In genomic region chrX:74578137-74578536, GRCh38 we compare ENCODE assay signal across 1 cellular context.
TF ChIP-seq lines count a peak whose summit lies in the region.

No MANE protein-coding gene starts in this region.

TF ChIP-seq in GM12878, 131 proteins besides CTCF, POLR2A, EP300 and RAD21 (continued from another document):
- TF ChIP-seq, protein P1, sequence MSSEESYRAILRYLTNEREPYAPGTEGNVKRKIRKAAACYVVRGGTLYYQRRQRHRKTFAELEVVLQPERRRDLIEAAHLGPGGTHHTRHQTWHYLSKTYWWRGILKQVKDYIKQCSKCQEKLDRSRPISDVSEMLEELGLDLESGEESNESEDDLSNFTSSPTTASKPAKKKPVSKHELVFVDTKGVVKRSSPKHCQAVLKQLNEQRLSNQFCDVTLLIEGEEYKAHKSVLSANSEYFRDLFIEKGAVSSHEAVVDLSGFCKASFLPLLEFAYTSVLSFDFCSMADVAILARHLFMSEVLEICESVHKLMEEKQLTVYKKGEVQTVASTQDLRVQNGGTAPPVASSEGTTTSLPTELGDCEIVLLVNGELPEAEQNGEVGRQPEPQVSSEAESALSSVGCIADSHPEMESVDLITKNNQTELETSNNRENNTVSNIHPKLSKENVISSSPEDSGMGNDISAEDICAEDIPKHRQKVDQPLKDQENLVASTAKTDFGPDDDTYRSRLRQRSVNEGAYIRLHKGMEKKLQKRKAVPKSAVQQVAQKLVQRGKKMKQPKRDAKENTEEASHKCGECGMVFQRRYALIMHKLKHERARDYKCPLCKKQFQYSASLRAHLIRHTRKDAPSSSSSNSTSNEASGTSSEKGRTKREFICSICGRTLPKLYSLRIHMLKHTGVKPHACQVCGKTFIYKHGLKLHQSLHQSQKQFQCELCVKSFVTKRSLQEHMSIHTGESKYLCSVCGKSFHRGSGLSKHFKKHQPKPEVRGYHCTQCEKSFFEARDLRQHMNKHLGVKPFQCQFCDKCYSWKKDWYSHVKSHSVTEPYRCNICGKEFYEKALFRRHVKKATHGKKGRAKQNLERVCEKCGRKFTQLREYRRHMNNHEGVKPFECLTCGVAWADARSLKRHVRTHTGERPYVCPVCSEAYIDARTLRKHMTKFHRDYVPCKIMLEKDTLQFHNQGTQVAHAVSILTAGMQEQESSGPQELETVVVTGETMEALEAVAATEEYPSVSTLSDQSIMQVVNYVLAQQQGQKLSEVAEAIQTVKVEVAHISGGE (CRISPR knock-in tag; IDR thresholded peaks at IDR 0.05), result no peak
- no peak for TF ChIP-seq SIX5 (IDR thresholded peaks at IDR 0.05; ENCODE audit: low read depth, low read length, severe bottlenecking)
